In the genomic region with DNA sequence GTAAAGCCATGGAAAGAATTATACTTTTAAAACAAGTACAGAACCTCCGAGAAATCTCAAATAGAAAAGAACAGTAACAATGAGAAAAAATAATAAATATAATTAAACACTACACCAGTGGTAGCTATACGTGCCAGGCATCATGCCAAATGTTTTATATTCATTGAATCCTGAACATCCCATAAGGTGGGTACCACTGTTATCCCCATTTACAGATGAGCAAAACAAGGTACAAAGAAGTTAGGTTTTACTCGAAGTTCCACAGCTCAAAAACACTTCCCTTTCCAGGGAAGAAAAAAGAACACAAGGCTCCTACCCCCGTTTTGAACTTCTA, we compare ENCODE assay signal across 1 cellular context.
TF ChIP-seq lines count a peak whose summit lies in the region.

No MANE protein-coding gene starts in this region.

TF ChIP-seq in GM12878, 131 proteins besides CTCF, POLR2A, EP300 and RAD21:
- TF ChIP-seq MYC (IDR thresholded peaks at IDR 0.05; ENCODE audit: insufficient read depth, insufficient read length, insufficient replicate concordance, low read length, severe bottlenecking) (no peak), SIN3A (IDR thresholded peaks at IDR 0.05; ENCODE audit: low read depth, low read length) (no peak), HCFC1 (IDR thresholded peaks at IDR 0.05; ENCODE audit: low read length) (no peak), SPI1 (IDR thresholded peaks at IDR 0.05; ENCODE audit: borderline replicate concordance, insufficient read depth, low read depth, low read length) (no peak), BCL11A (IDR thresholded peaks at IDR 0.05; ENCODE audit: low read depth, low read length) (no peak), DPF2 (IDR thresholded peaks at IDR 0.05) (no peak), ZNF384 (IDR thresholded peaks at IDR 0.05; ENCODE audit: borderline replicate concordance, low read depth, low read length) (no peak)
- TF ChIP-seq, protein P1, sequence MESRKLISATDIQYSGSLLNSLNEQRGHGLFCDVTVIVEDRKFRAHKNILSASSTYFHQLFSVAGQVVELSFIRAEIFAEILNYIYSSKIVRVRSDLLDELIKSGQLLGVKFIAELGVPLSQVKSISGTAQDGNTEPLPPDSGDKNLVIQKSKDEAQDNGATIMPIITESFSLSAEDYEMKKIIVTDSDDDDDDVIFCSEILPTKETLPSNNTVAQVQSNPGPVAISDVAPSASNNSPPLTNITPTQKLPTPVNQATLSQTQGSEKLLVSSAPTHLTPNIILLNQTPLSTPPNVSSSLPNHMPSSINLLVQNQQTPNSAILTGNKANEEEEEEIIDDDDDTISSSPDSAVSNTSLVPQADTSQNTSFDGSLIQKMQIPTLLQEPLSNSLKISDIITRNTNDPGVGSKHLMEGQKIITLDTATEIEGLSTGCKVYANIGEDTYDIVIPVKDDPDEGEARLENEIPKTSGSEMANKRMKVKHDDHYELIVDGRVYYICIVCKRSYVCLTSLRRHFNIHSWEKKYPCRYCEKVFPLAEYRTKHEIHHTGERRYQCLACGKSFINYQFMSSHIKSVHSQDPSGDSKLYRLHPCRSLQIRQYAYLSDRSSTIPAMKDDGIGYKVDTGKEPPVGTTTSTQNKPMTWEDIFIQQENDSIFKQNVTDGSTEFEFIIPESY (IDR thresholded peaks at IDR 0.05), result no peak
